16 cellular contexts compared by ENCODE assay signal in genomic region chr15:40554164-40554530, GRCh38. TPM values are rescaled to one million over a fixed set of nuclear protein-coding genes. Genes with fewer than 3 reads are reported as not detected.
DNase-seq lines count a peak whose midpoint lies in the region; ATAC-seq and TF ChIP-seq lines count a peak whose summit lies in the region.
"Had no signal": no experiment of that assay in that cellular context is flagged by ENCODE, and none has a peak within 500 bp of the region (broad histone marks: within the 10 kb centered on the region; RNA-seq: fewer than 3 reads in every experiment).

No MANE protein-coding gene starts in this region.

- no peaks in the 10 kb centered on the region for H3K79me2 ChIP-seq in DOHH2 (ENCODE audit: control insufficient read depth, low read length)
- no peaks in the 10 kb centered on the region for H3K79me2 ChIP-seq in GM23338 (replicated peaks; ENCODE audit: insufficient read depth)
- no peaks in the 10 kb centered on the region for H3K79me2 ChIP-seq in OCI-LY7 (ENCODE audit: insufficient read depth, low read depth, low read length)

- H3K4me2 ChIP-seq in DOHH2 (ENCODE audit: low read length), result peak overlapping the region; percentile 51; the same call in 1 of the 2 replicates
- peak overlapping the region; percentile 46 for H3K4me2 ChIP-seq in GM23338
- H3K4me2 ChIP-seq in OCI-LY7 (ENCODE audit: low read length), result peak overlapping the region; percentile 68

- H3K9me3 ChIP-seq in DOHH2 (ENCODE audit: control insufficient read depth, insufficient read depth, low read length) (no peaks in the 10 kb centered on the region), OCI-LY7 (ENCODE audit: low read length) (no peaks in the 10 kb centered on the region)
- H3K9me3 ChIP-seq: breast epithelium, lower lobe of right lung, suprapubic skin had no signal

- no peaks in the 10 kb centered on the region for H3K9me2 ChIP-seq in DOHH2 (replicated peaks; ENCODE audit: control insufficient read depth, low read length)
- H3K9me2 ChIP-seq in GM23338 (ENCODE audit: insufficient read depth), result no peaks in the 10 kb centered on the region
- H3K9me2 ChIP-seq in OCI-LY7 (ENCODE audit: insufficient read depth, low read length), result no peaks in the 10 kb centered on the region

- ATAC-seq in GM23338 (peak; percentile 99), HG03175 (IDR thresholded peaks at IDR 0.05; ENCODE audit: unreplicated experiment) (no peak), HG03378 (IDR thresholded peaks at IDR 0.05; ENCODE audit: unreplicated experiment) (no peak)
- ATAC-seq: lower lobe of right lung; naive thymus-derived CD8-positive, alpha-beta T cell had no signal

- TF ChIP-seq CTCF in DOHH2 (IDR thresholded peaks at IDR 0.05; ENCODE audit: low read depth, low read length, poor library complexity, severe bottlenecking), result no peak
- TF ChIP-seq CTCF in GM23338 (conservative IDR thresholded peaks at IDR 0.05; ENCODE audit: low read depth in 2 of 2), result no peak
- no peak for TF ChIP-seq CTCF in OCI-LY7 (conservative IDR thresholded peaks at IDR 0.05; ENCODE audit: low read length)
- no peak for TF ChIP-seq CTCF in nephron (IDR thresholded peaks at IDR 0.05; ENCODE audit: unreplicated experiment in 3 of 3)

- DNase-seq in GM23338 (ENCODE audit: low spot score) (peak; percentile 77), OCI-LY7 (ENCODE audit: low spot score) (no peak), superior temporal gyrus (ENCODE audit: extremely low spot score) (no peak)
- DNase-seq: activated CD4-positive, alpha-beta T cell treated with anti-CD3 and anti-CD28 coated beads, Interleukin-2, amount 10 ng/mL, durations not matched to agents 24 days and 14 days; activated naive CD4-positive, alpha-beta T cell treated with anti-CD3 and anti-CD28 coated beads, Interleukin-2, amount 10 ng/mL, durations not matched to agents 7 days and 5 days; DMS53; lower lobe of right lung; naive thymus-derived CD8-positive, alpha-beta T cell; NCI-H2029 treated with DMSO at 0.1 percent for 48 hours had no signal

- H3K36me3 Mint-ChIP-seq in GM23338 (ENCODE audit: low read depth) (peaks cover 24% of the 10 kb centered on the region; the same call in 2 of the 3 replicates), nephron (ENCODE audit: low read depth) (peaks cover 67% of the 10 kb centered on the region)

- CTCF ChIA-PET in OCI-LY7 (lab: Charles Lee; ENCODE audit: unreplicated experiment), result interaction anchor here (0.8 kb wide), 1 partner anchor 11 kb away, joined by 3 read pairs; the partner anchor contains the start of gene CCDC32

- H3K4me3 Mint-ChIP-seq in GM23338, result peak overlapping the region; percentile 28
- H3K4me3 Mint-ChIP-seq in nephron, result no peak overlapping the region
- H3K4me3 Mint-ChIP-seq: activated CD4-positive, alpha-beta T cell treated with anti-CD3 and anti-CD28 coated beads, Interleukin-2, amount 10 ng/mL, durations not matched to agents 24 days and 14 days; activated naive CD4-positive, alpha-beta T cell treated with anti-CD3 and anti-CD28 coated beads, Interleukin-2, amount 10 ng/mL, durations not matched to agents 7 days and 5 days; T-helper 2 cell treated with Interferon-gamma antibody and Interleukin-4, amounts not matched to agents 5 μg/mL and 100 μg/mL, for 36 hours had no signal

- H3K27me3 Mint-ChIP-seq in GM23338 (ENCODE audit: insufficient read depth, low read depth, poor library complexity) (peaks cover 14% of the 10 kb centered on the region), nephron (ENCODE audit: low read depth) (peaks cover 5% of the 10 kb centered on the region)
- H3K27me3 Mint-ChIP-seq: activated CD4-positive, alpha-beta T cell treated with anti-CD3 and anti-CD28 coated beads, Interleukin-2, amount 10 ng/mL, durations not matched to agents 24 days and 14 days; activated naive CD4-positive, alpha-beta T cell treated with anti-CD3 and anti-CD28 coated beads, Interleukin-2, amount 10 ng/mL, durations not matched to agents 7 days and 5 days; naive thymus-derived CD8-positive, alpha-beta T cell had no signal

- H3K27me3 ChIP-seq in DOHH2 (ENCODE audit: control insufficient read depth, low read length) (no peaks in the 10 kb centered on the region), GM23338 (ENCODE audit: insufficient read depth) (no peaks in the 10 kb centered on the region)
- H3K27me3 ChIP-seq: breast epithelium, suprapubic skin had no signal

- H3K4me3 ChIP-seq in DOHH2 (ENCODE audit: low read length) (no peak overlapping the region), GM23338 (no peak overlapping the region), OCI-LY7 (ENCODE audit: low read depth, low read length, poor library complexity, severe bottlenecking) (no peak overlapping the region)
- H3K4me3 ChIP-seq: breast epithelium, lower lobe of right lung, suprapubic skin had no signal

- H3K27ac ChIP-seq in DOHH2 (ENCODE audit: low read depth, low read length) (no peak overlapping the region), GM23338 (ENCODE audit: low read depth) (peak overlapping the region; percentile 35; the same call in 1 of the 2 replicates), OCI-LY7 (ENCODE audit: low read depth, low read length, poor library complexity, severe bottlenecking) (peak overlapping the region; percentile 17)
- H3K27ac ChIP-seq: breast epithelium, lower lobe of right lung, suprapubic skin had no signal

- H4K20me1 ChIP-seq in DOHH2 (ENCODE audit: control insufficient read depth, insufficient read depth, low read depth, low read length) (no peaks in the 10 kb centered on the region), GM23338 (replicated peaks; ENCODE audit: insufficient read depth) (no peaks in the 10 kb centered on the region), OCI-LY7 (ENCODE audit: insufficient read depth, low read length) (no peaks in the 10 kb centered on the region)

- BruUV-seq in OCI-LY7 (replicated peaks; lab: Mats Ljungman, UMichigan), result no TSS peak

- intact Hi-C loops in OCI-LY7 (cut with micrococcal nuclease; ENCODE audit: unreplicated experiment), result no loop called here

- H3K27ac Mint-ChIP-seq in GM23338 (no peak overlapping the region; the same call in none of the 2 replicates), nephron (peak overlapping the region; percentile 40 to 73 (median 58))
- H3K27ac Mint-ChIP-seq: activated CD4-positive, alpha-beta T cell treated with anti-CD3 and anti-CD28 coated beads, Interleukin-2, amount 10 ng/mL, durations not matched to agents 24 days and 14 days; activated naive CD4-positive, alpha-beta T cell treated with anti-CD3 and anti-CD28 coated beads, Interleukin-2, amount 10 ng/mL, durations not matched to agents 7 days and 5 days; T-helper 2 cell treated with Interferon-gamma antibody and Interleukin-4, amounts not matched to agents 5 μg/mL and 100 μg/mL, for 36 hours had no signal

- no peaks in the 10 kb centered on the region for H3K9me3 Mint-ChIP-seq in GM23338
- no peaks in the 10 kb centered on the region for H3K9me3 Mint-ChIP-seq in nephron
- H3K9me3 Mint-ChIP-seq: activated CD4-positive, alpha-beta T cell treated with anti-CD3 and anti-CD28 coated beads, Interleukin-2, amount 10 ng/mL, durations not matched to agents 24 days and 14 days; activated naive CD4-positive, alpha-beta T cell treated with anti-CD3 and anti-CD28 coated beads, Interleukin-2, amount 10 ng/mL, durations not matched to agents 7 days and 5 days; naive thymus-derived CD8-positive, alpha-beta T cell; T-helper 2 cell treated with Interferon-gamma antibody and Interleukin-4, amounts not matched to agents 5 μg/mL and 100 μg/mL, for 36 hours had no signal

- H2AFZ ChIP-seq in GM23338, result no peak overlapping the region
- peak overlapping the region; percentile 43; the same call in 1 of the 2 replicates for H2AFZ ChIP-seq in OCI-LY7 (ENCODE audit: low read length)

- H3K4me1 ChIP-seq in DOHH2 (ENCODE audit: control insufficient read depth, low read length) (peaks cover 36% of the 10 kb centered on the region), GM23338 (ENCODE audit: insufficient read depth) (peaks cover 27% of the 10 kb centered on the region), OCI-LY7 (ENCODE audit: insufficient read depth, low read length, poor library complexity, severe bottlenecking) (peaks cover 35% of the 10 kb centered on the region)
- H3K4me1 ChIP-seq: breast epithelium, suprapubic skin had no signal

- POLR2A ChIA-PET in OCI-LY7 (lab: Charles Lee), result interaction anchor here (0.5 to 3.1 kb wide), 2 partner anchors 11 to 42 kb away, joined by 3 to 22 read pairs; partner anchors contain the start of gene CCDC32

- H3K36me3 ChIP-seq in DOHH2 (ENCODE audit: control insufficient read depth, low read length) (peaks cover 14% of the 10 kb centered on the region), GM23338 (ENCODE audit: insufficient read depth) (no peaks in the 10 kb centered on the region), OCI-LY7 (ENCODE audit: insufficient read depth, low read length) (peaks cover 20% of the 10 kb centered on the region)
- H3K36me3 ChIP-seq: breast epithelium had no signal

- H3F3A ChIP-seq in DOHH2 (ENCODE audit: control insufficient read depth, insufficient read depth) (no peaks in the 10 kb centered on the region), GM23338 (replicated peaks; ENCODE audit: low read depth) (no peaks in the 10 kb centered on the region)

- H3K4me1 Mint-ChIP-seq in GM23338 (peaks cover 50% of the 10 kb centered on the region), nephron (peaks cover 28% of the 10 kb centered on the region)

TF ChIP-seq in GM23338, 12 proteins besides CTCF, POLR2A, EP300 and RAD21 (continues in another document):
- TF ChIP-seq ZNF114 (CRISPR knock-in tag; IDR thresholded peaks at IDR 0.05) (no peak), CREB1 (CRISPR knock-in tag; IDR thresholded peaks at IDR 0.05; ENCODE audit: low read depth) (no peak), ETS1 (IDR thresholded peaks at IDR 0.05) (no peak)

RNA-seq across cellular contexts. Expression of gene CCDC32, which starts 10.7 kb away (rescaled TPM):
- total RNA-seq in GM23338 (2014; rRNA removed; shearing (Covaris generic)), result 15.4 and 16.9 TPM in 2 replicates
- polyA plus RNA-seq in GM23338 (2016; fragmentation: Nextera tagmentation; extraction: Ambion mirVana), result 12.2 and 13.8 TPM in 2 replicates
- total RNA-seq in OCI-LY7 (2014; rRNA removed; shearing (Covaris generic)), result 10.3 and 15.1 TPM in 2 replicates
- total RNA-seq in OCI-LY7 (2022), result 14.3 and 14.9 TPM in 2 replicates

RNA-seq across cellular contexts. Expression of gene RPUSD2, which starts 15.0 kb away (rescaled TPM):
- total RNA-seq in GM23338 (2014; rRNA removed; shearing (Covaris generic)), result 23.3 and 25.5 TPM in 2 replicates
- polyA plus RNA-seq in GM23338 (2016; fragmentation: Nextera tagmentation; extraction: Ambion mirVana), result 21.2 and 22.0 TPM in 2 replicates
- 26.4 and 27.7 TPM in 2 replicates for total RNA-seq in OCI-LY7 (2014; rRNA removed; shearing (Covaris generic))
- 15.7 and 18.9 TPM in 2 replicates for total RNA-seq in OCI-LY7 (2022)

RNA-seq across cellular contexts. Expression of gene KNL1, which starts 39.9 kb away (rescaled TPM):
- 43.2 and 46.2 TPM in 2 replicates for total RNA-seq in GM23338 (2014; rRNA removed; shearing (Covaris generic))
- 16.7 and 18.5 TPM in 2 replicates for polyA plus RNA-seq in GM23338 (2016; fragmentation: Nextera tagmentation; extraction: Ambion mirVana)
- total RNA-seq in OCI-LY7 (2014; rRNA removed; shearing (Covaris generic)), result 51.3 and 66.9 TPM in 2 replicates
- total RNA-seq in OCI-LY7 (2022), result 58.7 and 62.3 TPM in 2 replicates
